21 cellular contexts compared by ENCODE assay signal in genomic region chr7:78691584-78691983, GRCh38.
DNase-seq lines count a peak whose midpoint lies in the region; ATAC-seq and TF ChIP-seq lines count a peak whose summit lies in the region.
"Had no signal": no experiment of that assay in that cellular context is flagged by ENCODE, and none has a peak within 500 bp of the region (broad histone marks: within the 10 kb centered on the region; RNA-seq: fewer than 3 reads in every experiment).

No MANE protein-coding gene starts in this region.

- H3K9me2 ChIP-seq in OCI-LY7 (ENCODE audit: insufficient read depth, low read length), result no peaks in the 10 kb centered on the region

- H4K20me1 ChIP-seq in OCI-LY7 (ENCODE audit: insufficient read depth, low read length), result no peaks in the 10 kb centered on the region
- H4K20me1 ChIP-seq: BLaER1 had no signal

- no peaks in the 10 kb centered on the region for H3K79me2 ChIP-seq in OCI-LY7 (ENCODE audit: insufficient read depth, low read depth, low read length)

- H2AFZ ChIP-seq in OCI-LY7 (ENCODE audit: low read length), result no peak overlapping the region

- H3K27ac ChIP-seq in OCI-LY7 (ENCODE audit: low read depth, low read length, poor library complexity, severe bottlenecking) (no peak overlapping the region), right lobe of liver (no peak overlapping the region)
- H3K27ac ChIP-seq: BLaER1, Peyer's patch had no signal

- H3K36me3 ChIP-seq in OCI-LY7 (ENCODE audit: insufficient read depth, low read length), result no peaks in the 10 kb centered on the region
- no peaks in the 10 kb centered on the region for H3K36me3 ChIP-seq in right lobe of liver
- H3K36me3 ChIP-seq: BLaER1, Peyer's patch had no signal

- DNase-seq in OCI-LY7 (ENCODE audit: low spot score) (peak; percentile 12), NCI-H345 (lab: John Stamatoyannopoulos, UW) (no peak), right lobe of liver (no peak)
- DNase-seq: DMS 273 treated with DMSO at 0.1 percent for 48 hours, GDM1, H7, KG1, NCI-H187 treated with DMSO at 0.1 percent for 48 hours, NCI-H446 treated with DMSO at 0.1 percent for 48 hours, NCI-H748 treated with DMSO at 0.1 percent for 48 hours, Peyer's patch, SHP77 treated with DMSO at 0.1 percent for 48 hours, T-helper 1 cell had no signal

- TF ChIP-seq POLR2A in right lobe of liver (IDR thresholded peaks at IDR 0.05), result no peak

- H3K4me1 ChIP-seq in OCI-LY7 (ENCODE audit: insufficient read depth, low read length, poor library complexity, severe bottlenecking) (no peaks in the 10 kb centered on the region), right lobe of liver (no peaks in the 10 kb centered on the region)
- H3K4me1 ChIP-seq: BLaER1, Peyer's patch had no signal

- no peak overlapping the region for H3K4me3 ChIP-seq in OCI-LY7 (ENCODE audit: low read depth, low read length, poor library complexity, severe bottlenecking)
- H3K4me3 ChIP-seq in right lobe of liver, result no peak overlapping the region
- H3K4me3 ChIP-seq: BLaER1, Peyer's patch had no signal

- 55% methylated on average over 3 of the region's 3 CpGs for WGBS in right lobe of liver (ENCODE audit: insufficient coverage, low coverage, low lambda C conversion rate, missing lambda C conversion rate)

- no peak for TF ChIP-seq CTCF in OCI-LY7 (conservative IDR thresholded peaks at IDR 0.05; ENCODE audit: low read length)
- TF ChIP-seq CTCF in right lobe of liver (IDR thresholded peaks at IDR 0.05), result no peak

- CTCF ChIA-PET in OCI-LY7 (lab: Charles Lee; ENCODE audit: unreplicated experiment), result no interaction called here

- no TSS peak for BruUV-seq in OCI-LY7 (replicated peaks; lab: Mats Ljungman, UMichigan)

- intact Hi-C loops in OCI-LY7 (cut with micrococcal nuclease; ENCODE audit: unreplicated experiment) (no loop called here), right lobe of liver (cut with DNase I) (no loop called here)

- ATAC-seq in GM18502 (IDR thresholded peaks at IDR 0.05; ENCODE audit: poor library complexity, unreplicated experiment) (peak; percentile 67), GM19463 (IDR thresholded peaks at IDR 0.05; ENCODE audit: unreplicated experiment) (peak; percentile 42), HG03565 (IDR thresholded peaks at IDR 0.05; ENCODE audit: unreplicated experiment) (peak; percentile 54), right lobe of liver (no peak), HG02588 (IDR thresholded peaks at IDR 0.05; ENCODE audit: unreplicated experiment) (no peak), HG03520 (IDR thresholded peaks at IDR 0.05; ENCODE audit: unreplicated experiment) (no peak)
- ATAC-seq: HepG2, SK-N-SH treated with all-trans-retinoic acid at 6 μM for 48 hours had no signal

- POLR2A ChIA-PET in OCI-LY7 (lab: Charles Lee), result interaction anchor here (0.7 kb wide), 1 partner anchor 260 kb away, joined by 3 read pairs; no protein-coding TSS in a partner anchor

- H3K27me3 ChIP-seq in right lobe of liver, result no peaks in the 10 kb centered on the region
- H3K27me3 ChIP-seq: BLaER1, Peyer's patch had no signal

- H3K4me2 ChIP-seq in OCI-LY7 (ENCODE audit: low read length), result no peak overlapping the region
- H3K4me2 ChIP-seq: BLaER1 had no signal

- H3K9me3 ChIP-seq in OCI-LY7 (ENCODE audit: low read length) (no peaks in the 10 kb centered on the region), right lobe of liver (no peaks in the 10 kb centered on the region)
- H3K9me3 ChIP-seq: BLaER1 had no signal

Comparison
In these comparisons a context has a peak if more than half of its experiments do, and no peak if none do; other contexts are left out.
1. ATAC-seq: peak in GM18502 (single experiment), GM19463 (single experiment) and HG03565 (single experiment); none in right lobe of liver (0 of 4), HG02588 (single experiment) and HG03520 (single experiment).